7 cellular contexts compared by ENCODE assay signal in the genomic region with DNA sequence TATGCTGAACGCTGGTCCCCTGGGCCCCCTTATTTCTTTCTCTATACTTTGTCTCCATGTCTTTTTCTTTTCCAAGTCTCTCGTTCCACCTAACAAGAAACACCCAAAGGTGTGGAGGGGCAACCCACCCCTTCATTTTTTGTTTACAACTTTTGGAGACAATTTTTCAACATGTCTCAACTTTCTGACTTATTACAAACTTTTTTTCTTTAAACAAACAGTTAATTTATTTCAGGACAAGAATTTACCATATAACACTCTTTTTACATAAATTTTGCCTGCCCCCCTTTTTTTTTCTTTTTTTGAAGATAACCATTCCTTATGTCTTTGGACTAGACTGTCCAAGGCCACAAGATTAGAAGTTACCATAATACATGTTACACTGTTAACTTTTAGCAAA. TPM values are rescaled to one million over a fixed set of nuclear protein-coding genes. Genes with fewer than 3 reads are reported as not detected.
DNase-seq lines count a peak whose midpoint lies in the region; TF ChIP-seq lines count a peak whose summit lies in the region.
"Not testable (repeated sequence)": the region's sequence is repeated elsewhere in the genome, so short reads cannot be mapped to it uniquely, and the experiment has no call there.

No MANE protein-coding gene starts in this region.

- not testable (repeated sequence) for H4K20me1 ChIP-seq in MM.1S (ENCODE audit: insufficient read depth, low read length); SU-DHL-6 (ENCODE audit: low read depth, low read length)

- not testable (repeated sequence) for H3K9me3 Mint-ChIP-seq in endodermal cell, nephron

- not testable (repeated sequence) for TF ChIP-seq CTCF in GM06990 (IDR thresholded peaks at IDR 0.05; ENCODE audit: insufficient read depth, low read length, poor library complexity, severe bottlenecking); GM12875 (IDR thresholded peaks at IDR 0.05; ENCODE audit: borderline replicate concordance, insufficient read depth, low read depth, low read length); HEK293 (tag by site-specific recombination; IDR thresholded peaks at IDR 0.05); MM.1S (IDR thresholded peaks at IDR 0.05; ENCODE audit: low read length); SU-DHL-6 (IDR thresholded peaks at IDR 0.05; ENCODE audit: insufficient read depth, low read length, poor library complexity, severe bottlenecking); endodermal cell (conservative IDR thresholded peaks at IDR 0.05); nephron (IDR thresholded peaks at IDR 0.05; ENCODE audit: unreplicated experiment in 3 of 3)

- not testable (repeated sequence) for H3K9me2 ChIP-seq in MM.1S (replicated peaks; ENCODE audit: insufficient read depth, low read length); SU-DHL-6 (replicated peaks; ENCODE audit: insufficient read depth, low read length)

- H3K4me1 Mint-ChIP-seq in endodermal cell (peaks cover 15% of the 10 kb centered on the region), nephron (peaks cover 11% of the 10 kb centered on the region)

- peaks cover 34% of the 10 kb centered on the region for H3K79me2 ChIP-seq in MM.1S (ENCODE audit: low read length)
- not testable (repeated sequence) for H3K79me2 ChIP-seq in SU-DHL-6 (ENCODE audit: insufficient read depth, low read length)

- not testable (repeated sequence) for H3K4me1 ChIP-seq in HEK293 (ENCODE audit: control insufficient read depth, insufficient read depth, low read length); endodermal cell (ENCODE audit: control insufficient read depth, insufficient read depth, low read length)
- H3K4me1 ChIP-seq in MM.1S (ENCODE audit: low read length): peaks cover 29% of the 10 kb centered on the region

- 82 to 100% methylated on average over 2 of the region's 2 CpGs for WGBS in endodermal cell (ENCODE audit: insufficient coverage in 1 of 2, insufficient read length in 1 of 2), 2 experiments

- not testable (repeated sequence) for DNase-seq in GM06990 (ENCODE audit: extremely low read depth, insufficient read length); MM.1S; endodermal cell

- H3F3A ChIP-seq in MM.1S (ENCODE audit: insufficient read depth, low read length): peaks cover 34% of the 10 kb centered on the region
- peaks cover 48% of the 10 kb centered on the region for H3F3A ChIP-seq in SU-DHL-6 (ENCODE audit: insufficient read depth)

- peak overlapping the region; percentile 56 for H3K4me3 ChIP-seq in GM06990 (replicated peaks; ENCODE audit: low read depth, low read length)
- peak overlapping the region; percentile 43 for H3K4me3 ChIP-seq in GM12875 (ENCODE audit: low read depth, low read length)
- H3K4me3 ChIP-seq in HEK293 (ENCODE audit: low read depth, low read length); MM.1S (ENCODE audit: low read length); endodermal cell (ENCODE audit: low read length): not testable (repeated sequence)
- H3K4me3 ChIP-seq in SU-DHL-6 (ENCODE audit: insufficient read depth, low read length, poor library complexity, severe bottlenecking): peak overlapping the region; percentile 35

- not testable (repeated sequence) for H3K4me3 Mint-ChIP-seq in endodermal cell
- peak overlapping the region in 2 of 3 experiments; percentile 46 to 78 for H3K4me3 Mint-ChIP-seq in nephron

- POLR2A ChIA-PET in HEK293 (lab: Yijun Ruan, JAX): not testable (repeated sequence)

- H3K27ac Mint-ChIP-seq in endodermal cell (peak overlapping the region; percentile 30), nephron (peak overlapping the region in 2 of 3 experiments; percentile 54 to 96)

- CTCF ChIA-PET in HEK293 (lab: Yijun Ruan, JAX): interaction anchor here (0.7 kb wide), 1 partner anchor 11 kb away, joined by 3 read pairs; no protein-coding TSS in a partner anchor

- H3K9ac ChIP-seq in MM.1S (ENCODE audit: low read length); endodermal cell (ENCODE audit: extremely low read depth, low read length, poor library complexity, severe bottlenecking): not testable (repeated sequence)
- H3K9ac ChIP-seq in SU-DHL-6 (ENCODE audit: low read length): peak overlapping the region; percentile 45

- not testable (repeated sequence) for H3K27me3 Mint-ChIP-seq in endodermal cell (ENCODE audit: insufficient read depth); nephron (ENCODE audit: low read depth)

- not testable (repeated sequence) for H3K36me3 Mint-ChIP-seq in endodermal cell (ENCODE audit: low read depth); nephron (ENCODE audit: low read depth)

- H2AFZ ChIP-seq in MM.1S (ENCODE audit: low read length); SU-DHL-6 (ENCODE audit: low read depth, low read length, severe bottlenecking): not testable (repeated sequence)

- H3K9me3 ChIP-seq in HEK293 (ENCODE audit: control insufficient read depth, insufficient read depth, low read depth, low read length); MM.1S (replicated peaks; ENCODE audit: insufficient read depth, low read length); SU-DHL-6 (ENCODE audit: insufficient read depth, low read length); endodermal cell (ENCODE audit: control insufficient read depth, low read length): not testable (repeated sequence)

- not testable (repeated sequence) for H3K36me3 ChIP-seq in GM06990 (ENCODE audit: control insufficient read depth, insufficient read depth, low read length); HEK293 (ENCODE audit: control insufficient read depth in 2 of 2, insufficient read depth in 1 of 2, low read length in 2 of 2); MM.1S (replicated peaks; ENCODE audit: insufficient read depth, low read length); SU-DHL-6 (ENCODE audit: low read length); endodermal cell (ENCODE audit: control insufficient read depth, insufficient read depth, low read length)

- not testable (repeated sequence) for H3K27me3 ChIP-seq in GM06990 (replicated peaks; ENCODE audit: control insufficient read depth, insufficient read depth, low read length); MM.1S (replicated peaks; ENCODE audit: insufficient read depth, low read length); SU-DHL-6 (ENCODE audit: low read length); endodermal cell (ENCODE audit: control insufficient read depth, insufficient read depth, low read length, poor library complexity, severe bottlenecking)

- peak overlapping the region; percentile 94; the same call in 1 of the 2 replicates for H3K4me2 ChIP-seq in MM.1S (ENCODE audit: low read depth, low read length)
- H3K4me2 ChIP-seq in SU-DHL-6 (ENCODE audit: low read depth, low read length, poor library complexity, severe bottlenecking): peak overlapping the region; percentile 54

- H3K27ac ChIP-seq in HEK293 (ENCODE audit: extremely low read depth, low read depth, low read length); endodermal cell (ENCODE audit: low read depth, low read length): not testable (repeated sequence)
- H3K27ac ChIP-seq in MM.1S (ENCODE audit: low read length) (peak overlapping the region; percentile 35; the same call in 1 of the 2 replicates), SU-DHL-6 (ENCODE audit: low read depth, low read length) (peak overlapping the region; percentile 78)

TF ChIP-seq in HEK293, 187 proteins besides CTCF, POLR2A, EP300 and RAD21:
- TF ChIP-seq, protein P1, sequence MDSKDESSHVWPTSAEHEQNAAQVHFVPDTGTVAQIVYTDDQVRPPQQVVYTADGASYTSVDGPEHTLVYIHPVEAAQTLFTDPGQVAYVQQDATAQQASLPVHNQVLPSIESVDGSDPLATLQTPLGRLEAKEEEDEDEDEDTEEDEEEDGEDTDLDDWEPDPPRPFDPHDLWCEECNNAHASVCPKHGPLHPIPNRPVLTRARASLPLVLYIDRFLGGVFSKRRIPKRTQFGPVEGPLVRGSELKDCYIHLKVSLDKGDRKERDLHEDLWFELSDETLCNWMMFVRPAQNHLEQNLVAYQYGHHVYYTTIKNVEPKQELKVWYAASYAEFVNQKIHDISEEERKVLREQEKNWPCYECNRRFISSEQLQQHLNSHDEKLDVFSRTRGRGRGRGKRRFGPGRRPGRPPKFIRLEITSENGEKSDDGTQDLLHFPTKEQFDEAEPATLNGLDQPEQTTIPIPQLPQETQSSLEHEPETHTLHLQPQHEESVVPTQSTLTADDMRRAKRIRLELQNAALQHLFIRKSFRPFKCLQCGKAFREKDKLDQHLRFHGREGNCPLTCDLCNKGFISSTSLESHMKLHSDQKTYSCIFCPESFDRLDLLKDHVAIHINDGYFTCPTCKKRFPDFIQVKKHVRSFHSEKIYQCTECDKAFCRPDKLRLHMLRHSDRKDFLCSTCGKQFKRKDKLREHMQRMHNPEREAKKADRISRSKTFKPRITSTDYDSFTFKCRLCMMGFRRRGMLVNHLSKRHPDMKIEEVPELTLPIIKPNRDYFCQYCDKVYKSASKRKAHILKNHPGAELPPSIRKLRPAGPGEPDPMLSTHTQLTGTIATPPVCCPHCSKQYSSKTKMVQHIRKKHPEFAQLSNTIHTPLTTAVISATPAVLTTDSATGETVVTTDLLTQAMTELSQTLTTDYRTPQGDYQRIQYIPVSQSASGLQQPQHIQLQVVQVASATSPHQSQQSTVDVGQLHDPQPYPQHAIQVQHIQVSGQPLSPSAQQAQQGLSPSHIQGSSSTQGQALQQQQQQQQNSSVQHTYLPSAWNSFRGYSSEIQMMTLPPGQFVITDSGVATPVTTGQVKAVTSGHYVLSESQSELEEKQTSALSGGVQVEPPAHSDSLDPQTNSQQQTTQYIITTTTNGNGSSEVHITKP (tag by site-specific recombination; IDR thresholded peaks at IDR 0.05): peak; percentile 61

RNA-seq across cellular contexts. Expression of gene NSUN4, which starts 10.2 kb away (rescaled TPM):
- total RNA-seq in endodermal cell: 10 to 100 TPM; 16.3 to 19.0 TPM
- 16.5 TPM for polyA plus RNA-seq in endodermal cell (2013, experiment 1 of 2)
- polyA plus RNA-seq in endodermal cell (2013, experiment 2 of 2): 15.7 TPM

RNA-seq across cellular contexts. Expression of gene UQCRH, which starts 26.9 kb away (rescaled TPM):
- total RNA-seq in endodermal cell: 100 to 1,000 TPM; 375 to 400 TPM
- polyA plus RNA-seq in endodermal cell (2013, experiment 1 of 2): 425 TPM
- polyA plus RNA-seq in endodermal cell (2013, experiment 2 of 2): 398 TPM

RNA-seq across cellular contexts. Expression of gene LRRC41, which starts 27.0 kb away (rescaled TPM):
- total RNA-seq in endodermal cell: 10 to 100 TPM; 74.2 to 88.9 TPM
- 65.0 TPM for polyA plus RNA-seq in endodermal cell (2013, experiment 1 of 2)
- 60.3 TPM for polyA plus RNA-seq in endodermal cell (2013, experiment 2 of 2)
